10 cellular contexts compared by ENCODE assay signal in the genomic region with DNA sequence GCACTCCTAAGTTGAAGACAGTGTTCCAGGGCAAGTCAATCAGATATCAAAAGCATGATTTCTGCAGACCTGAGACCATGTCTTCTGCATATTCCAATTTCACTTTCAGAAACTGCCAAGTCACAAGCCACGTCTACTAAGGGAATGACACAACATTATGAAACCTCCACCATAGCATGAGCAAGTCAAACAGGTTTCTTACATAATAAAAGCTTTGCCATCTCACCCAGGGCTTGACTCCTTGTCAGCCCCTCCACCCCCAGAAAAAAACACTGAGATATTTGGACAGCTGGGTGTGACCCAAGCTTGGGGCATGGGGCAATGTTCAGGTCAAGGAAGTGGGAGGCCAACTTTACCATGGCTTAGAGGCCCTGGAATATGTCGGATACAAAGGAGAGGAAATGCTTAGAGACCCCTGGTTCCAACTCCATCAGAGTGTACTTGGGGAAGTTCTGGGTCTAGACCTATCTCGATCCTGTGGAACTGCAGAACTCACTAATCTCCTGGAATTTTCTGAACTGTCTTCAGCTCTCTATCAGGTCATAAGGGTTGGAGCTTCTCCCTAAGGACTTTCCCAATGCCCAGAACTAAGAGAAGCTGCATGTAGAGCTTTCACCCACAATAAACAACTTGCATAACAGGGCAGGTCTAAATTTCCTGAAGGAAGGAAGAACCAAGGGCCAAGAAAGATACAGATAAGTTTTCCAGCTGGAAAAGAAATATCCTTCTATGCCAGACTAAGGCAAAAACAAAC.
DNase-seq lines count a peak whose midpoint lies in the region; ATAC-seq and TF ChIP-seq lines count a peak whose summit lies in the region.
"Had no signal": no experiment of that assay in that cellular context is flagged by ENCODE, and none has a peak within 500 bp of the region (broad histone marks: within the 10 kb centered on the region; RNA-seq: fewer than 3 reads in every experiment).

No MANE protein-coding gene starts in this region.

- H3K4me3 ChIP-seq in esophagus muscularis mucosa, result no peak overlapping the region
- H3K4me3 ChIP-seq: SK-N-MC had no signal

- no peak for TF ChIP-seq CTCF in esophagus muscularis mucosa (IDR thresholded peaks at IDR 0.05)

- ATAC-seq in GM19463 (IDR thresholded peaks at IDR 0.05; ENCODE audit: unreplicated experiment), result peak; percentile 86

- H3K27ac ChIP-seq in esophagus muscularis mucosa (replicated peaks in 1 of 4), result no peak overlapping the region
- H3K27ac ChIP-seq: SK-N-MC had no signal

- DNase-seq in AML-193 (lab: John Stamatoyannopoulos, UW) (peak; percentile 85 to 88), HT-29 (ENCODE audit: low spot score) (peak; percentile 61), esophagus muscularis mucosa (ENCODE audit: extremely low spot score) (peak; percentile 68), NCI-H1694 (lab: John Stamatoyannopoulos, UW) (no peak), KBM-7 (no peak), hippocampal formation (lab: John Stamatoyannopoulos, UW) (no peak), AG08395 (ENCODE audit: low spot score) (no peak)
- DNase-seq: kidney had no signal

- no peaks in the 10 kb centered on the region for H3K9me3 ChIP-seq in esophagus muscularis mucosa

- peaks cover 0 to 5% (median 0%) of the 10 kb centered on the region in 4 donors for H3K4me1 ChIP-seq in esophagus muscularis mucosa

- TF ChIP-seq POLR2A in esophagus muscularis mucosa (IDR thresholded peaks at IDR 0.05; ENCODE audit: low read depth), result no peak

- no peak for TF ChIP-seq EP300 in esophagus muscularis mucosa (IDR thresholded peaks at IDR 0.05)

- H3K36me3 ChIP-seq in esophagus muscularis mucosa, result no peaks in the 10 kb centered on the region

- no peaks in the 10 kb centered on the region for H3K27me3 ChIP-seq in esophagus muscularis mucosa

- in situ Hi-C loops in KBM-7 (cut with MboI; ENCODE audit: low pct_unique_long_range_greater_than_20kb, low sequenced_read_pairs), result loop anchor here (25.0 kb wide), 1 partner anchor 178 kb away; no protein-coding TSS in a partner anchor

- intact Hi-C loops in esophagus muscularis mucosa (cut with DNase I), result no loop called here

- 79% methylated on average over 3 of the region's 3 CpGs for WGBS in esophagus muscularis mucosa

Comparison
In these comparisons a context has a peak if more than half of its experiments do, and no peak if none do; other contexts are left out.
1. DNase-seq: peak in AML-193 (2 of 2), HT-29 (single experiment) and esophagus muscularis mucosa (single experiment); none in NCI-H1694 (single experiment), KBM-7 (single experiment), hippocampal formation (0 of 2) and AG08395 (single experiment).